Comparison of ENCODE assay signal across 33 cellular contexts in the genomic region with DNA sequence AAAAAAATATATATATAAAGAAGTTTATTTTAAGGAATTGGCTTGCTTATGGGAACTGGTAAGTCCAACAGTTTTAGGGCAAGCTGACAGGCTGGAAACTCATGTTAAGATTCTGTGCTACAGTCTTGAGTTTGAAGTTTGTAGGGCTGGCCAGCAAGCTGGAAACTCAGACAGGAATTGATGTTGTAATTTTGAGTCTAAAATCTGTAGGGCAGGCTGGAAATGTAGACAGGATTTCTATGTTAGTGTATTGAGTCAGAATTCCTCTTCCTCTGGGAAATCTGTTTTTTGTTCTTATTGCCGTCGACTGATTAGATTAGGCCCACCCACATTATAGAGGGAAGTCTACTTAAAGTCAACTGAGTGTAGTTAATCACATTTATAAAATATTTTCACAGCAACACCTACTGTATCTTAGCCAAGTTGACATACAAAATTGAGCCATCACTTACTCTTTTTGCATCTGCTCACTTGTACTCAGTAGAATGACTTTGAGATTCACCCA.
"Had no signal": no experiment of that assay in that cellular context is flagged by ENCODE, and none has a peak within 500 bp of the region (broad histone marks: within the 10 kb centered on the region; RNA-seq: fewer than 3 reads in every experiment).

No MANE protein-coding gene starts in this region.

- H3K4me1 ChIP-seq: ascending aorta had no signal

- H3K9me3 Mint-ChIP-seq: activated CD4-positive, alpha-beta memory T cell treated with anti-CD3 and anti-CD28 coated beads for 36 hours; activated CD4-positive, alpha-beta T cell treated with anti-CD3 and anti-CD28 coated beads, Interleukin-2, amount 10 ng/mL, durations not matched to agents 24 days and 14 days; activated CD8-positive, alpha-beta T cell treated with anti-CD3 and anti-CD28 coated beads for 36 hours; activated naive CD4-positive, alpha-beta T cell treated with anti-CD3 and anti-CD28 coated beads for 36 hours; activated naive CD4-positive, alpha-beta T cell treated with anti-CD3 and anti-CD28 coated beads, Interleukin-2, amount 50 U/mL, for 72 hours; activated naive CD8-positive, alpha-beta T cell treated with anti-CD3 and anti-CD28 coated beads for 36 hours; activated T-cell treated with anti-CD3 and anti-CD28 coated beads, Interleukin-2, amount 50 U/mL, for 24 hours; activated T-helper 2 cell treated with anti-CD3 and anti-CD28 coated beads, Interferon-gamma antibody, Interleukin-2, Interleukin-4, amounts not matched to agents 10 μg/mL and 5 μg/mL and 100 μg/mL, durations not matched to agents 14 hours and 24 hours and 36 hours; T-helper 2 cell treated with Interferon-gamma antibody and Interleukin-4, amounts not matched to agents 5 μg/mL and 100 μg/mL, for 36 hours had no signal

- H3K27ac Mint-ChIP-seq: activated B cell treated with CpG ODN at 0.5 μM for 24 hours; activated CD4-positive, alpha-beta memory T cell treated with anti-CD3 and anti-CD28 coated beads for 36 hours; activated CD4-positive, alpha-beta T cell treated with anti-CD3 and anti-CD28 coated beads, Interleukin-2, amount 10 ng/mL, durations not matched to agents 24 days and 14 days; activated CD8-positive, alpha-beta T cell treated with anti-CD3 and anti-CD28 coated beads for 36 hours; activated naive CD4-positive, alpha-beta T cell treated with anti-CD3 and anti-CD28 coated beads for 36 hours; activated naive CD4-positive, alpha-beta T cell treated with anti-CD3 and anti-CD28 coated beads, Interleukin-2, amount 50 U/mL, for 72 hours; activated naive CD8-positive, alpha-beta T cell treated with anti-CD3 and anti-CD28 coated beads for 36 hours; activated T-cell treated with anti-CD3 and anti-CD28 coated beads, Interleukin-2, amount 50 U/mL, for 24 hours; activated T-helper 2 cell treated with anti-CD3 and anti-CD28 coated beads, Interferon-gamma antibody, Interleukin-2, Interleukin-4, amounts not matched to agents 10 μg/mL and 5 μg/mL and 100 μg/mL, durations not matched to agents 14 hours and 24 hours and 36 hours; brain; T-helper 1 cell treated with Interleukin-12 subunit alpha and Interleukin-12 subunit beta and Interleukin-4 antibody, amounts not matched to agents 30 μg/mL and 1 μg/mL, for 36 hours; T-helper 2 cell treated with Interferon-gamma antibody and Interleukin-4, amounts not matched to agents 5 μg/mL and 100 μg/mL, for 36 hours had no signal

- H3K27me3 Mint-ChIP-seq: activated B cell treated with CpG ODN at 0.5 μM for 24 hours; activated CD4-positive, alpha-beta memory T cell treated with anti-CD3 and anti-CD28 coated beads for 36 hours; activated CD4-positive, alpha-beta T cell treated with anti-CD3 and anti-CD28 coated beads, Interleukin-2, amount 10 ng/mL, durations not matched to agents 24 days and 14 days; activated CD8-positive, alpha-beta T cell treated with anti-CD3 and anti-CD28 coated beads for 36 hours; activated naive CD8-positive, alpha-beta T cell treated with anti-CD3 and anti-CD28 coated beads for 36 hours; activated T-cell treated with anti-CD3 and anti-CD28 coated beads, Interleukin-2, amount 50 U/mL, for 24 hours; brain had no signal

- H3K4me3 Mint-ChIP-seq: activated B cell treated with CpG ODN at 0.5 μM for 24 hours; activated CD4-positive, alpha-beta memory T cell treated with anti-CD3 and anti-CD28 coated beads for 36 hours; activated CD4-positive, alpha-beta T cell treated with anti-CD3 and anti-CD28 coated beads, Interleukin-2, amount 10 ng/mL, durations not matched to agents 24 days and 14 days; activated CD8-positive, alpha-beta T cell treated with anti-CD3 and anti-CD28 coated beads for 36 hours; activated naive CD4-positive, alpha-beta T cell treated with anti-CD3 and anti-CD28 coated beads for 36 hours; activated naive CD8-positive, alpha-beta T cell treated with anti-CD3 and anti-CD28 coated beads for 36 hours; activated T-cell treated with anti-CD3 and anti-CD28 coated beads, Interleukin-2, amount 50 U/mL, for 24 hours; brain; T-helper 1 cell treated with Interleukin-12 subunit alpha and Interleukin-12 subunit beta and Interleukin-4 antibody, amounts not matched to agents 30 μg/mL and 1 μg/mL, for 36 hours; T-helper 2 cell treated with Interferon-gamma antibody and Interleukin-4, amounts not matched to agents 5 μg/mL and 100 μg/mL, for 36 hours had no signal

- FAIRE-seq: bronchial epithelial cell, TTC549 had no signal

- H3K36me3 Mint-ChIP-seq: activated CD4-positive, alpha-beta memory T cell treated with anti-CD3 and anti-CD28 coated beads for 36 hours had no signal

- H3K27me3 ChIP-seq: adrenal gland, ascending aorta had no signal

- H3K36me3 ChIP-seq: adrenal gland, ascending aorta had no signal

- H3K4me3 ChIP-seq: adrenal gland, ascending aorta had no signal

- H3K9me3 ChIP-seq: adrenal gland, ascending aorta had no signal

- ATAC-seq: activated CD8-positive, alpha-beta T cell treated with anti-CD3 and anti-CD28 coated beads for 36 hours; activated naive CD4-positive, alpha-beta T cell treated with anti-CD3 and anti-CD28 coated beads, Interleukin-2, amount 50 U/mL, for 72 hours had no signal

- DNase-seq: activated B cell treated with CpG ODN at 0.5 μM for 24 hours; activated CD4-positive, alpha-beta memory T cell treated with anti-CD3 and anti-CD28 coated beads for 36 hours; activated CD4-positive, alpha-beta T cell treated with anti-CD3 and anti-CD28 coated beads for 4 hours; activated CD4-positive, alpha-beta T cell treated with anti-CD3 and anti-CD28 coated beads, Interleukin-2, amount 10 ng/mL, durations not matched to agents 24 days and 14 days; activated CD4-positive, alpha-beta T cell treated with anti-CD3 and anti-CD28 coated beads, Interleukin-2, amount 50 U/mL, for 1 hour; activated CD4-positive, alpha-beta T cell treated with anti-CD3 and anti-CD28 coated beads, Interleukin-2, amount 50 U/mL, for 4 hours; activated CD4-positive, CD25-positive, alpha-beta regulatory T cell treated with anti-CD3 and anti-CD28 coated beads, Interleukin-2, amount 50 U/mL, for 72 hours; activated CD8-positive, alpha-beta memory T cell treated with anti-CD3 and anti-CD28 coated beads, Interleukin-2, amount 50 U/mL, for 4 hours; activated CD8-positive, alpha-beta T cell treated with anti-CD3 and anti-CD28 coated beads for 36 hours; activated effector memory CD4-positive, alpha-beta T cell treated with anti-CD3 and anti-CD28 coated beads, Interleukin-2, amount 50 U/mL, for 16 hours; activated gamma-delta T cell treated with Interleukin-2 at 50 U/mL for 16 hours; activated naive CD4-positive, alpha-beta T cell; activated naive CD4-positive, alpha-beta T cell treated with anti-CD3 and anti-CD28 coated beads for 36 hours; activated naive CD4-positive, alpha-beta T cell treated with anti-CD3 and anti-CD28 coated beads, Interleukin-2, amount 50 U/mL, for 16 hours; activated naive CD8-positive, alpha-beta T cell treated with anti-CD3 and anti-CD28 coated beads for 36 hours; activated T-cell treated with anti-CD3 and anti-CD28 coated beads for 4 hours; activated T-cell treated with anti-CD3 and anti-CD28 coated beads, Interleukin-2, amount 50 U/mL, for 24 hours; activated T-cell treated with anti-CD3 and anti-CD28 coated beads, Interleukin-2, amount 50 U/mL, for 48 hours; adrenal gland; amniotic stem cell; central memory CD4-positive, alpha-beta T cell; T-helper 1 cell; T-helper 2 cell; T-helper 9 cell had no signal

- H3K27ac ChIP-seq: adrenal gland, ascending aorta, VCaP had no signal
